8 cellular contexts compared by ENCODE assay signal in the genomic region with DNA sequence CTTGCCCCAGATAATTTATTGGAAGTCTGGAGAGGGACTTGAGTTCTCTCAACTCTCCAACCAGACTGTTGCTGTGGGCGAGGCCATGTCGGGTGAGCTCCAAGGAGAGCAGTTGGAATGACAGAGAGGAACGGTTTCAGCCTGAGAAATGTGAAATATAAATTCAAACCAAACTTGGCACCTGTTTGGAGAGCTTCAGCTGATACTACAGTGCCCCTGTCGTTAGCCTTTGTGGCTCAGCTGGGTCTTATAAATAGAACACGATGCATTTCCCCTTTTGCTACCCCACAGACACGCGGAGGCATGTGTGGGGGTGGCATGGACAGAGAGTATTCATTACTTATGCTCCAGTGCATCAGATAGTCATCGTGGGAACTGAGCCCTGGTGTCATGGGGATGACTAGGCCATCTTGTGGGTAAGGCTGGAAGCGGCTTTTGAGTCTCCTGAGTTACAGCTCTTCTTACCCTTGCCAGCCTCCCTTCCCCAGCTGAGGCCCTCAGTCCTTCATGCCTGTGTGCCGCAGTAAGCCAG. TPM values are rescaled to one million over a fixed set of nuclear protein-coding genes. Genes with fewer than 3 reads are reported as not detected.
DNase-seq lines count a peak whose midpoint lies in the region; ATAC-seq, FAIRE-seq and TF ChIP-seq lines count a peak whose summit lies in the region.

No MANE protein-coding gene starts in this region.

- ATAC-seq in naive thymus-derived CD8-positive, alpha-beta T cell: peak; percentile 36 to 61

- H3K4me1 ChIP-seq in CD8-positive, alpha-beta memory T cell (ENCODE audit: insufficient read depth, low read length): peaks cover 91% of the 10 kb centered on the region
- H3K4me1 ChIP-seq in endothelial cell of umbilical vein (ENCODE audit: control insufficient read depth, extremely low read depth, insufficient read depth, low read length): peaks cover 81% of the 10 kb centered on the region
- H3K4me1 ChIP-seq in small intestine (ENCODE audit: control insufficient read depth in 2 of 2, insufficient read depth in 1 of 2, low read depth in 1 of 2, low read length in 1 of 2): peaks cover 30 to 41% of the 10 kb centered on the region in 2 donors

- FAIRE-seq in endothelial cell of umbilical vein (lab: Jason Lieb, UNC) (no peak), small intestine (lab: Jason Lieb, UNC) (no peak)

- peaks cover 4% of the 10 kb centered on the region for H4K20me1 ChIP-seq in endothelial cell of umbilical vein (replicated peaks; ENCODE audit: control insufficient read depth, extremely low read depth, insufficient read depth, low read length)

- H2AFZ ChIP-seq in endothelial cell of umbilical vein (ENCODE audit: low read depth, low read length): no peak overlapping the region

- H3K27ac Mint-ChIP-seq in CD8-positive, alpha-beta memory T cell: peak overlapping the region; percentile 89 to 96 (median 92)
- H3K27ac Mint-ChIP-seq in naive thymus-derived CD8-positive, alpha-beta T cell: peak overlapping the region in 5 of 10 donors; percentile 4 to 91 (median 76)

- H3K4me3 Mint-ChIP-seq in CD8-positive, alpha-beta memory T cell: peak overlapping the region; percentile 21 to 84 (median 64)
- peak overlapping the region in 2 of 10 donors; percentile 27 to 73 for H3K4me3 Mint-ChIP-seq in naive thymus-derived CD8-positive, alpha-beta T cell

- peaks cover 94 to 98% (median 97%) of the 10 kb centered on the region in 3 donors for H3K4me1 Mint-ChIP-seq in CD8-positive, alpha-beta memory T cell
- peaks cover 28 to 98% (median 60%) of the 10 kb centered on the region in 4 donors for H3K4me1 Mint-ChIP-seq in naive thymus-derived CD8-positive, alpha-beta T cell

- H3K36me3 Mint-ChIP-seq in CD8-positive, alpha-beta memory T cell: peaks cover under 1 to 58% (median 4%) of the 10 kb centered on the region in 3 donors
- H3K36me3 Mint-ChIP-seq in naive thymus-derived CD8-positive, alpha-beta T cell: no peaks in the 10 kb centered on the region

- no peak for TF ChIP-seq POLR2A in endothelial cell of umbilical vein (IDR thresholded peaks at IDR 0.05; ENCODE audit: low read depth, low read length)

- H3K27ac ChIP-seq in CD8-positive, alpha-beta memory T cell (ENCODE audit: low read depth, low read length): no peak overlapping the region
- H3K27ac ChIP-seq in endothelial cell of umbilical vein (ENCODE audit: insufficient read depth, low read depth, low read length) (peak overlapping the region; percentile 22), small intestine (ENCODE audit: low read depth in 1 of 2, low read length in 1 of 2) (peak overlapping the region in 1 of 2 donors; percentile 2)

- H3K4me2 ChIP-seq in endothelial cell of umbilical vein (ENCODE audit: insufficient read depth, low read length): no peak overlapping the region

- H3K9me3 Mint-ChIP-seq in CD8-positive, alpha-beta memory T cell: no peaks in the 10 kb centered on the region
- no peaks in the 10 kb centered on the region for H3K9me3 Mint-ChIP-seq in naive thymus-derived CD8-positive, alpha-beta T cell

- H3K9me1 ChIP-seq in endothelial cell of umbilical vein (replicated peaks; ENCODE audit: control insufficient read depth, extremely low read depth, insufficient read depth, low read length): no peaks in the 10 kb centered on the region

- POLR2A ChIA-PET in CD8-positive, alpha-beta memory T cell (lab: Charles Lee): interaction anchor here (1.4 to 4.1 kb wide), 3 partner anchors 9 to 17 kb away, joined by 3 to 25 read pairs (median 12); no protein-coding TSS in a partner anchor
- POLR2A ChIA-PET in endothelial cell of umbilical vein (lab: Charles Lee): no interaction called here
- POLR2A ChIA-PET in naive thymus-derived CD8-positive, alpha-beta T cell (lab: Charles Lee): interaction anchor here (0.9 to 1.8 kb wide), 3 partner anchors 9 to 17 kb away, joined by 3 to 6 read pairs (median 3); no protein-coding TSS in a partner anchor

- H3K4me3 ChIP-seq in CD8-positive, alpha-beta memory T cell (ENCODE audit: low read length): no peak overlapping the region
- H3K4me3 ChIP-seq in WI38 (ENCODE audit: low read depth, low read length) (no peak overlapping the region), endothelial cell of umbilical vein (replicated peaks in 1 of 3; ENCODE audit: insufficient read depth in 1 of 3, low read depth in 1 of 3, low read length in 3 of 3) (no peak overlapping the region), small intestine (ENCODE audit: low read depth in 1 of 2, low read length in 2 of 2) (no peak overlapping the region)

- TF ChIP-seq CTCF in GM20000 (IDR thresholded peaks at IDR 0.05; ENCODE audit: extremely low read depth, missing control alignments): peak; percentile 10
- peak; percentile 10; the same call in 1 of the 2 replicates for TF ChIP-seq CTCF in WI38 (IDR thresholded peaks at IDR 0.05; ENCODE audit: low read depth, low read length)
- peak in 1 of 2 donors; percentile 6 for TF ChIP-seq CTCF in endothelial cell of umbilical vein (IDR thresholded peaks at IDR 0.05; ENCODE audit: extremely low read depth in 1 of 2, insufficient read depth in 1 of 2, low read depth in 1 of 2, low read length in 2 of 2)

- peaks cover 98% of the 10 kb centered on the region for H3K79me2 ChIP-seq in endothelial cell of umbilical vein (ENCODE audit: control insufficient read depth, insufficient read depth, low read length)

- dilution Hi-C loops in endothelial cell of umbilical vein (cut with MboI; ENCODE audit: extremely low pct_ligation_motif_present, low sequenced_read_pairs): no loop called here

- H3K36me3 ChIP-seq in CD8-positive, alpha-beta memory T cell (ENCODE audit: insufficient read depth, low read length): no peaks in the 10 kb centered on the region
- H3K36me3 ChIP-seq in endothelial cell of umbilical vein (ENCODE audit: control insufficient read depth in 2 of 2, extremely low read depth in 1 of 2, insufficient read depth in 2 of 2, low read length in 2 of 2) (peaks cover 4 to 11% of the 10 kb centered on the region in 2 experiments), small intestine (ENCODE audit: control insufficient read depth in 2 of 2, insufficient read depth in 2 of 2, low read length in 2 of 2) (peaks cover 0 to 2% of the 10 kb centered on the region in 2 donors)

- H3K27me3 Mint-ChIP-seq in CD8-positive, alpha-beta memory T cell: no peaks in the 10 kb centered on the region
- H3K27me3 Mint-ChIP-seq in naive thymus-derived CD8-positive, alpha-beta T cell: peaks cover 0 to 5% (median 0%) of the 10 kb centered on the region in 5 donors

- intact Hi-C loops in endothelial cell of umbilical vein (cut with micrococcal nuclease): no loop called here

- no TSS peak for BruUV-seq in endothelial cell of umbilical vein (replicated peaks; lab: Mats Ljungman, UMichigan)

- H3K27me3 ChIP-seq in CD8-positive, alpha-beta memory T cell (ENCODE audit: insufficient read depth, low read length, poor library complexity, severe bottlenecking): no peaks in the 10 kb centered on the region
- H3K27me3 ChIP-seq in endothelial cell of umbilical vein (ENCODE audit: control insufficient read depth in 2 of 2, insufficient read depth in 2 of 2, low read length in 2 of 2) (no peaks in the 10 kb centered on the region), small intestine (ENCODE audit: control insufficient read depth in 2 of 2, insufficient read depth in 2 of 2, low read length in 2 of 2) (no peaks in the 10 kb centered on the region)

- CTCF ChIA-PET in CD8-positive, alpha-beta memory T cell (lab: Charles Lee): interaction anchor here (0.9 to 6.3 kb wide), 4 partner anchors 11 to 44 kb away, joined by 3 to 62 read pairs (median 20); a partner anchor contains a TSS
- CTCF ChIA-PET in endothelial cell of umbilical vein (lab: Charles Lee): interaction anchor here (1.1 to 1.2 kb wide), 3 partner anchors 9 to 134 kb away, joined by 3 to 5 read pairs (median 4); no protein-coding TSS in a partner anchor

- peak in 1 of 5 donors; percentile 60 for DNase-seq in CD8-positive, alpha-beta memory T cell
- peak; percentile 70 for DNase-seq in GM20000 (ENCODE audit: low spot score)
- DNase-seq in HS-5 (ENCODE audit: low read depth): peak; percentile 60
- DNase-seq in endothelial cell of umbilical vein (ENCODE audit: low read depth, low spot score): peak; percentile 32
- DNase-seq in naive thymus-derived CD8-positive, alpha-beta T cell: peak in 2 of 10 donors; percentile 56 to 71
- DNase-seq in small intestine: no peak
- DNase-seq in mesenteric fat pad (ENCODE audit: low spot score): no peak

- H3K9me3 ChIP-seq in CD8-positive, alpha-beta memory T cell (ENCODE audit: low read length): no peaks in the 10 kb centered on the region
- H3K9me3 ChIP-seq in endothelial cell of umbilical vein (replicated peaks; ENCODE audit: control insufficient read depth, insufficient read depth, low read length): no peaks in the 10 kb centered on the region
- no peaks in the 10 kb centered on the region for H3K9me3 ChIP-seq in small intestine (ENCODE audit: control insufficient read depth, low read depth)

- H3K9ac ChIP-seq in endothelial cell of umbilical vein (replicated peaks; ENCODE audit: extremely low read depth, insufficient read depth, low read length): no peak overlapping the region

- WGBS in small intestine, 3 donors: 46 to 79% (median 56%) methylated on average over 10 of the region's 10 CpGs

TF ChIP-seq in endothelial cell of umbilical vein, 7 proteins besides CTCF, POLR2A, EP300 and RAD21 (continues in another document):
- TF ChIP-seq MYC (IDR thresholded peaks at IDR 0.05; ENCODE audit: low read depth, low read length) (no peak), JUN (IDR thresholded peaks at IDR 0.05; ENCODE audit: borderline replicate concordance, insufficient read depth, insufficient read length, low read depth) (no peak), GATA2 (IDR thresholded peaks at IDR 0.05; ENCODE audit: insufficient read depth, insufficient read length, low read depth, low read length) (no peak)
- TF ChIP-seq, protein P1, sequence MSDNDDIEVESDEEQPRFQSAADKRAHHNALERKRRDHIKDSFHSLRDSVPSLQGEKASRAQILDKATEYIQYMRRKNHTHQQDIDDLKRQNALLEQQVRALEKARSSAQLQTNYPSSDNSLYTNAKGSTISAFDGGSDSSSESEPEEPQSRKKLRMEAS (IDR thresholded peaks at IDR 0.05; ENCODE audit: insufficient read depth, insufficient read length): no peak

RNA-seq across cellular contexts. Expression of a gene that starts 15.6 kb away (rescaled TPM):
- total RNA-seq in CD8-positive, alpha-beta memory T cell: 10 to 100 TPM; 30.2 to 34.2 TPM
- 31.7 TPM for polyA plus RNA-seq in CD8-positive, alpha-beta memory T cell
- 71.7 and 88.2 TPM in 2 replicates for total RNA-seq in endothelial cell of umbilical vein
- 53.4 and 56.4 TPM in 2 replicates for polyA plus RNA-seq in endothelial cell of umbilical vein
- polyA plus RNA-seq in endothelial cell of umbilical vein (2011; cell fraction: cytosol; rRNA removed): 47.7 and 47.9 TPM in 2 replicates
- 114 and 122 TPM in 2 replicates for polyA plus RNA-seq in endothelial cell of umbilical vein (2011; cell fraction: nucleus; rRNA removed)
- 87.3 and 91.3 TPM in 2 replicates for polyA plus RNA-seq in endothelial cell of umbilical vein (2012)
- polyA minus RNA-seq in endothelial cell of umbilical vein: 53.1 and 59.9 TPM in 2 replicates
- 13.7 TPM for polyA minus RNA-seq in endothelial cell of umbilical vein (2011; cell fraction: cytosol; rRNA and poly(A)+ RNA removed)
- 73.9 and 75.1 TPM in 2 replicates for polyA minus RNA-seq in endothelial cell of umbilical vein (2011; cell fraction: nucleus; rRNA and poly(A)+ RNA removed)
- 10 to 100 TPM; 53.1 to 55.4 TPM for total RNA-seq in naive thymus-derived CD8-positive, alpha-beta T cell
- polyA plus RNA-seq in naive thymus-derived CD8-positive, alpha-beta T cell: 1 to 10 TPM in 2 of 3 donors, under 1 TPM in 1; 0.57 to 4.2 (median 1.7) TPM
- 10 to 100 TPM; 11.6 to 17.0 (median 12.1) TPM for polyA plus RNA-seq in small intestine
- total RNA-seq in mesenteric fat pad: 71.9 TPM

Comparison
In these comparisons a context has a peak if more than half of its experiments do, and no peak if none do; other contexts are left out.
1. DNase-seq: peak in GM20000 (single experiment), HS-5 (single experiment) and endothelial cell of umbilical vein (single experiment); none in small intestine (single experiment) and mesenteric fat pad (single experiment).